ENCODE assay signal across 1 cellular context in genomic region chr19:49148784-49149651, GRCh38.
A peak's percentile ranks its signal among the peaks of the same experiment; 100 is the strongest.
TF ChIP-seq lines count a peak whose summit lies in the region.

No MANE protein-coding gene starts in this region.

TF ChIP-seq in HepG2, 621 proteins besides CTCF, POLR2A, EP300 and RAD21 (continued from another document):
- TF ChIP-seq PRDM4 (CRISPR knock-in tag; IDR thresholded peaks at IDR 0.05; ENCODE audit: borderline replicate concordance) (no peak), POGZ (CRISPR knock-in tag; IDR thresholded peaks at IDR 0.05) (peak; percentile 18), MTA1 (CRISPR knock-in tag; IDR thresholded peaks at IDR 0.05; ENCODE audit: borderline replicate concordance) (no peak), SAFB2 (CRISPR knock-in tag; IDR thresholded peaks at IDR 0.05; ENCODE audit: borderline replicate concordance, low read depth) (no peak), NR0B2 (CRISPR knock-in tag; IDR thresholded peaks at IDR 0.05) (0 out of 2 replicates have a peak, but pooled peaks have one; percentile 9), ZNF615 (CRISPR knock-in tag; IDR thresholded peaks at IDR 0.05; ENCODE audit: borderline replicate concordance) (no peak), ZBTB44 (CRISPR knock-in tag; IDR thresholded peaks at IDR 0.05) (no peak), RARA (CRISPR knock-in tag; IDR thresholded peaks at IDR 0.05) (no peak), MTERF4 (CRISPR knock-in tag; IDR thresholded peaks at IDR 0.05) (no peak), ZNF749 (CRISPR knock-in tag; IDR thresholded peaks at IDR 0.05; ENCODE audit: borderline replicate concordance) (peak; percentile 37; the same call in 1 of the 2 replicates), ZNF512 (CRISPR knock-in tag; IDR thresholded peaks at IDR 0.05) (no peak), ZBTB20 (CRISPR knock-in tag; IDR thresholded peaks at IDR 0.05; ENCODE audit: borderline replicate concordance, low read depth) (no peak), CSRNP1 (CRISPR knock-in tag; IDR thresholded peaks at IDR 0.05) (peak; percentile 80; the same call in 1 of the 2 replicates), TBP (CRISPR knock-in tag; IDR thresholded peaks at IDR 0.05) (no peak), RXRA (CRISPR knock-in tag; IDR thresholded peaks at IDR 0.05) (no peak), CERS6 (CRISPR knock-in tag; IDR thresholded peaks at IDR 0.05) (no peak), GLMP (CRISPR knock-in tag; IDR thresholded peaks at IDR 0.05; ENCODE audit: borderline replicate concordance) (no peak), HBP1 (CRISPR knock-in tag; IDR thresholded peaks at IDR 0.05; ENCODE audit: low read depth) (0 out of 2 replicates have a peak, but pooled peaks have one; percentile 52)
